1 cellular context compared by ENCODE assay signal in the genomic region with DNA sequence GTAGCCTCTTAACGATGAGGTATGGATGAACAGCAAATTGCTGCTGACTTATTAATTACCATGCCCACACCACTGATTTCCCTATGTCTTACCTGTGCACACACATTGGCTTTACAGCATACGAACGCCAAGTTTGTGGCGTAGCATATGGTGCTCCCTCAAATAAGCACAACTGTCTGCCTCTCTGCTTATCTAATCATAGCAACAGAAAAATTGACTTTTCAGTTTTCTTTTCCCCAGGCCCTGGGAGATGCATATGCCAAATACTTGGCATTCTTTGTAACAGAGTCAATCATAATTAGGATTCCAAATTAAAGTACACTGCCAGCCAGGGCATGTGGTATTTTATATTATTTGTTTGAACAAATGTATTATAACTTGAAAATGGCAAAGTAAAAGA.
TF ChIP-seq lines count a peak whose summit lies in the region.

No MANE protein-coding gene starts in this region.

TF ChIP-seq in IMR-90, 13 proteins besides CTCF, POLR2A, EP300 and RAD21:
- TF ChIP-seq, protein P1, sequence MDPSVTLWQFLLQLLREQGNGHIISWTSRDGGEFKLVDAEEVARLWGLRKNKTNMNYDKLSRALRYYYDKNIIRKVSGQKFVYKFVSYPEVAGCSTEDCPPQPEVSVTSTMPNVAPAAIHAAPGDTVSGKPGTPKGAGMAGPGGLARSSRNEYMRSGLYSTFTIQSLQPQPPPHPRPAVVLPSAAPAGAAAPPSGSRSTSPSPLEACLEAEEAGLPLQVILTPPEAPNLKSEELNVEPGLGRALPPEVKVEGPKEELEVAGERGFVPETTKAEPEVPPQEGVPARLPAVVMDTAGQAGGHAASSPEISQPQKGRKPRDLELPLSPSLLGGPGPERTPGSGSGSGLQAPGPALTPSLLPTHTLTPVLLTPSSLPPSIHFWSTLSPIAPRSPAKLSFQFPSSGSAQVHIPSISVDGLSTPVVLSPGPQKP (IDR thresholded peaks at IDR 0.05; ENCODE audit: borderline replicate concordance, low read depth, low read length), result no peak
- no peak for TF ChIP-seq CEBPB (IDR thresholded peaks at IDR 0.05; ENCODE audit: low read depth, low read length)
- TF ChIP-seq, protein P2, sequence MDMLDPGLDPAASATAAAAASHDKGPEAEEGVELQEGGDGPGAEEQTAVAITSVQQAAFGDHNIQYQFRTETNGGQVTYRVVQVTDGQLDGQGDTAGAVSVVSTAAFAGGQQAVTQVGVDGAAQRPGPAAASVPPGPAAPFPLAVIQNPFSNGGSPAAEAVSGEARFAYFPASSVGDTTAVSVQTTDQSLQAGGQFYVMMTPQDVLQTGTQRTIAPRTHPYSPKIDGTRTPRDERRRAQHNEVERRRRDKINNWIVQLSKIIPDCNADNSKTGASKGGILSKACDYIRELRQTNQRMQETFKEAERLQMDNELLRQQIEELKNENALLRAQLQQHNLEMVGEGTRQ (IDR thresholded peaks at IDR 0.05; ENCODE audit: low read depth, low read length), result no peak
- TF ChIP-seq CHD1 (IDR thresholded peaks at IDR 0.05; ENCODE audit: low read depth, low read length), result no peak
- no peak for TF ChIP-seq MAFK (IDR thresholded peaks at IDR 0.05; ENCODE audit: low read depth, low read length)
- TF ChIP-seq NFE2L2 (IDR thresholded peaks at IDR 0.05; ENCODE audit: low read depth, low read length), result no peak
- no peak for TF ChIP-seq RCOR1 (IDR thresholded peaks at IDR 0.05; ENCODE audit: insufficient replicate concordance, low read length)
- no peak for TF ChIP-seq MXI1 (IDR thresholded peaks at IDR 0.05; ENCODE audit: borderline replicate concordance, low read depth, low read length)
- TF ChIP-seq MAZ (IDR thresholded peaks at IDR 0.05; ENCODE audit: borderline replicate concordance, low read depth, low read length), result no peak
- no peak for TF ChIP-seq FOS (IDR thresholded peaks at IDR 0.05; ENCODE audit: low read depth, low read length)
- TF ChIP-seq BHLHE40 (IDR thresholded peaks at IDR 0.05; ENCODE audit: low read depth, low read length), result no peak
- no peak for TF ChIP-seq SMC3 (IDR thresholded peaks at IDR 0.05; ENCODE audit: low read depth, low read length)
